10 cellular contexts compared by ENCODE assay signal in the genomic region with DNA sequence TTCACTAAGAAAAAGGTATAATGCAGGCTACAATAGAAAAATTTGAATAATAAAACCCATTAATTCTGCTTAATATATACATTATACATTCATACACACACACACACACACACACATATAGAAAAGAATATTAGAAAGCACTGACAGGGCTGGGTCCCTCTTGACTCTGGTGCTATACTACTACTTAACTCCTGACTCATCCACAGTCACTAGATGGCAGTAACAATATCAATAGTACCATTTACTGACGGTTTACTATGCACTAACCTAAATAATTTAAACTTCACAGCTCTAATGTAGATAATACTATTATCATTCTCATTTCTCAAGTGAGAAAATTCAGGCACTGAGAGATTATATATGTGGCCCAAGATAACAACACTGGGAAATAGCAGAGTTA.
DNase-seq lines count a peak whose midpoint lies in the region; ATAC-seq, FAIRE-seq and TF ChIP-seq lines count a peak whose summit lies in the region.
"Had no signal": no experiment of that assay in that cellular context is flagged by ENCODE, and none has a peak within 500 bp of the region (broad histone marks: within the 10 kb centered on the region; RNA-seq: fewer than 3 reads in every experiment).

No MANE protein-coding gene starts in this region.

- DNase-seq in A549 (ENCODE audit: low read depth in 1 of 2, low spot score in 1 of 2): peak; percentile 9 to 33
- DNase-seq in GM13977 (ENCODE audit: low spot score): no peak
- DNase-seq in Kasumi-1 (lab: John Stamatoyannopoulos, UW): peak; percentile 61 to 77
- no peak for DNase-seq in chondrocyte (ENCODE audit: low spot score)
- no peak for DNase-seq in stimulated activated CD4-positive, alpha-beta T cell treated with anti-CD3 and anti-CD28 coated beads, Interleukin-2, amount 100 ng/mL, for 24 hours
- DNase-seq: activated CD4-positive, alpha-beta T cell treated with anti-CD3 and anti-CD28 coated beads, Interleukin-2, amount 10 ng/mL, durations not matched to agents 7 days and 5 days; spleen had no signal

- in situ Hi-C loops in GM13977 (cut with MboI; ENCODE audit: low pct_unique_long_range_greater_than_20kb, low sequenced_read_pairs, unreplicated experiment): no loop called here

- no peak overlapping the region for H3K4me3 Mint-ChIP-seq in chondrocyte (ENCODE audit: unreplicated experiment)
- H3K4me3 Mint-ChIP-seq: activated CD4-positive, alpha-beta T cell treated with anti-CD3 and anti-CD28 coated beads, Interleukin-2, amount 10 ng/mL, durations not matched to agents 7 days and 5 days had no signal

- H3K4me3 ChIP-seq in A549: no peak overlapping the region
- H3K4me3 ChIP-seq: spleen had no signal

- no peak for TF ChIP-seq POLR2A in A549 (IDR thresholded peaks at IDR 0.05; ENCODE audit: low read length)

- POLR2A ChIA-PET in A549 (lab: Yijun Ruan, JAX): interaction anchor here (0.6 kb wide), 1 partner anchor 88 kb away, joined by 3 read pairs; no protein-coding TSS in a partner anchor

- no peak overlapping the region for H3K4me2 ChIP-seq in A549

- no peaks in the 10 kb centered on the region for H3K27me3 Mint-ChIP-seq in chondrocyte (ENCODE audit: low read depth)
- H3K27me3 Mint-ChIP-seq: activated CD4-positive, alpha-beta T cell treated with anti-CD3 and anti-CD28 coated beads, Interleukin-2, amount 10 ng/mL, durations not matched to agents 7 days and 5 days had no signal

- peak; percentile 66 to 89; a peak in 5 of 6 replicates for ATAC-seq in A549
- ATAC-seq in GM19397 (IDR thresholded peaks at IDR 0.05; ENCODE audit: unreplicated experiment): no peak
- ATAC-seq in HG03159 (IDR thresholded peaks at IDR 0.05; ENCODE audit: unreplicated experiment): no peak
- no peak for ATAC-seq in GM18511 (IDR thresholded peaks at IDR 0.05; ENCODE audit: unreplicated experiment)

- no peaks in the 10 kb centered on the region for H3K4me1 ChIP-seq in A549
- H3K4me1 ChIP-seq: spleen had no signal

- TF ChIP-seq CTCF in A549 (IDR thresholded peaks at IDR 0.05) (peak; percentile 50), GM13977 (IDR thresholded peaks at IDR 0.05; ENCODE audit: extremely low read depth, insufficient read depth, missing control alignments) (peak; percentile 34), chondrocyte (IDR thresholded peaks at IDR 0.05) (peak; percentile 71)

- no peak overlapping the region for H3K27ac ChIP-seq in A549
- H3K27ac ChIP-seq: spleen had no signal

- peaks cover 16% of the 10 kb centered on the region for H3K4me1 Mint-ChIP-seq in chondrocyte (ENCODE audit: low read depth)
- H3K4me1 Mint-ChIP-seq: activated CD4-positive, alpha-beta T cell treated with anti-CD3 and anti-CD28 coated beads, Interleukin-2, amount 10 ng/mL, durations not matched to agents 7 days and 5 days had no signal

- CTCF ChIA-PET in A549 (lab: Yijun Ruan, JAX): no interaction called here

- TF ChIP-seq RAD21 in A549 (conservative IDR thresholded peaks at IDR 0.05 in 1 of 2, IDR thresholded peaks at IDR 0.05 in 1 of 2): peak; percentile 41 to 50; a peak in 3 of 5 replicates

- H3K36me3 Mint-ChIP-seq in chondrocyte (ENCODE audit: low read depth): peaks cover 11% of the 10 kb centered on the region

- TF ChIP-seq EP300 in A549 (IDR thresholded peaks at IDR 0.05): no peak

- WGBS in A549 (ENCODE audit: missing lambda C conversion rate): 22% methylated on average over 1 of the region's 1 CpG

- 0 out of 3 replicates have a peak, but pooled peaks cover 2% of the 10 kb centered on the region for H3K9me3 ChIP-seq in A549

- peak overlapping the region; percentile 74 for H3K27ac Mint-ChIP-seq in chondrocyte (ENCODE audit: unreplicated experiment)
- H3K27ac Mint-ChIP-seq: activated CD4-positive, alpha-beta T cell treated with anti-CD3 and anti-CD28 coated beads, Interleukin-2, amount 10 ng/mL, durations not matched to agents 7 days and 5 days had no signal

- H3K9me3 Mint-ChIP-seq in chondrocyte (ENCODE audit: low read depth): peaks cover 11% of the 10 kb centered on the region

- FAIRE-seq in A549 (lab: Jason Lieb, UNC): no peak

TF ChIP-seq in A549, 52 proteins besides CTCF, POLR2A, EP300 and RAD21:
- no peak for TF ChIP-seq EHF (CRISPR knock-in tag; IDR thresholded peaks at IDR 0.05)
- TF ChIP-seq SMC3 (IDR thresholded peaks at IDR 0.05): 0 out of 3 replicates have a peak, but pooled peaks have one; percentile 30

Comparison
In these comparisons a context has a peak if more than half of its experiments do, and no peak if none do; other contexts are left out.
1. ATAC-seq: peak in A549 (2 of 2); none in GM19397 (single experiment), HG03159 (single experiment) and GM18511 (single experiment).
2. DNase-seq: peak in A549 (2 of 2) and Kasumi-1 (2 of 2); none in GM13977 (single experiment), chondrocyte (single experiment) and stimulated activated CD4-positive, alpha-beta T cell treated with anti-CD3 and anti-CD28 coated beads, Interleukin-2, amount 100 ng/mL, for 24 hours (0 of 2).
3. Peak in every context shown above with its lines, with median percentiles within 50 percentile points of each other: CTCF ChIP-seq.